In genomic region chr1:100364731-100365130, GRCh38 we compare ENCODE assay signal across 1 cellular context.
TF ChIP-seq lines count a peak whose summit lies in the region.

No MANE protein-coding gene starts in this region.

TF ChIP-seq in WTC11, 78 proteins besides CTCF, POLR2A, EP300 and RAD21 (continued from another document):
- no peak for TF ChIP-seq ZNF281 (CRISPR knock-in tag; IDR thresholded peaks at IDR 0.05)
- TF ChIP-seq JUN (CRISPR knock-in tag; IDR thresholded peaks at IDR 0.05): no peak
- no peak for TF ChIP-seq ZSCAN18 (CRISPR knock-in tag; IDR thresholded peaks at IDR 0.05)
